8 cellular contexts compared by ENCODE assay signal in the genomic region with DNA sequence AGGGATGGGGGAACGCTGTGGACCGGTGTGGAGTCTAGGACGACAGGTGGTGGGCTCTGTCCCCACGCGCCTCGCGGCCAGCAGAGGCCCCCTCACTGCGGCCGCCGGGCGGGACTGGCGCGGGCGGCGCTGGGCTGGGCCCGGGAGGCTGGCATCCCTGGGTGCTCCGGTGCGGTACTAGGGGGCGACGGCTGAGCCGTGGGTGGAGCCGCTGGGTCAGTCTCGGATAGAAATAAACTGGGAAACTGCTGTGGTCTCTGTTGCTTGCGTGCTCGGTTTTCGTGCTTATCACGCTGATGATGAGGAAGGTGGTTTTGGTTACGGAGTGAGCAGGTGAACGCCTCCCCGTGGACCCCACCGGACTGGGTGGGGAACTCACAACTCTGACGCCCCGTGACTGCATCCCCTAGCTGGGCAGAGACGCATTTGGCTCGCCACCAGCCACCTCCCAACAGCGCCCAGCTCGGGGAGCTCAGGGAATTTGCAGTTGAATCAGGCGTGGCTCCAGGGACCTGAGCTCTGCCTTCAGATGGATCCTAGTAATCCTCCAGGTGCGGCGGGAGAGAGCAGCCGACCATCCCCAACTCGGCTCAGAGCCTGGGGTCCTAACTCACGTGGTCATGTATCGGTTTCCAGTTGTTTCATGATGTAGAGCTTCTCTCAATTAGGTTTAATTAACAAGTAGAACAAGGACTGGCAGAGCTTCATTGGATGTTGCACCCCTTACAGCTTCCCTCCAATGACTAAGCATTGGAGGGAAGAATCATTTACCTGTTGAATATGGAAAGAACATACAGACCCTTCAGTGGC. TPM values are rescaled to one million over a fixed set of nuclear protein-coding genes. Genes with fewer than 3 reads are reported as not detected.
DNase-seq lines count a peak whose midpoint lies in the region; ATAC-seq, FAIRE-seq and TF ChIP-seq lines count a peak whose summit lies in the region.

No MANE protein-coding gene starts in this region.

- 1% methylated on average over 44 of the region's 44 CpGs; no CpG with 5 or more reads in 1 of the 2 experiments for WGBS in H1 (ENCODE audit: extremely low coverage in 1 of 2, insufficient coverage in 1 of 2, insufficient read length in 1 of 2, insufficient replicate concordance in 2 of 2, low coverage in 1 of 2, low lambda C conversion rate in 2 of 2, missing lambda C conversion rate in 1 of 2), 2 experiments
- WGBS in mesodermal cell (ENCODE audit: insufficient coverage in 2 of 2), 2 experiments = 5 to 7% methylated on average over 39 to 42 of the region's 44 CpGs

- peaks cover 7% of the 10 kb centered on the region for H3K23me2 ChIP-seq in H1 (ENCODE audit: low read depth, low read length)

- H3K4me1 ChIP-seq in OCI-LY3 (ENCODE audit: low read length) (no peaks in the 10 kb centered on the region), H1 (replicated peaks in 1 of 4; ENCODE audit: control insufficient read depth in 3 of 4, insufficient read depth in 4 of 4, low read length in 3 of 4) (peaks cover 0 to 5% (median 1%) of the 10 kb centered on the region in 4 experiments; a peak in 4 of 7 replicates), mesodermal cell (ENCODE audit: control insufficient read depth, insufficient read depth, low read length, poor library complexity, severe bottlenecking) (peaks cover 15% of the 10 kb centered on the region), upper lobe of right lung (peaks cover 9% of the 10 kb centered on the region)

- H2AK5ac ChIP-seq in H1 (ENCODE audit: low read depth, low read length) = no peak overlapping the region

- H3K79me1 ChIP-seq in H1 (ENCODE audit: low read depth, low read length) = no peaks in the 10 kb centered on the region

- 0 out of 2 replicates have a peak overlapping the region, but pooled peaks have one; percentile 80 for H2BK20ac ChIP-seq in H1 (ENCODE audit: low read length)

- no peak overlapping the region for H3K23ac ChIP-seq in H1 (ENCODE audit: insufficient read length)

- H3K27ac ChIP-seq in OCI-LY3 (ENCODE audit: low read length) = no peak overlapping the region
- no peak overlapping the region for H3K27ac ChIP-seq in H1 (ENCODE audit: low read depth, low read length)
- H3K27ac ChIP-seq in mesodermal cell (ENCODE audit: low read depth, low read length, severe bottlenecking) = no peak overlapping the region
- H3K27ac ChIP-seq in upper lobe of right lung = no peak overlapping the region

- CTCF ChIA-PET in H1 (lab: Charles Lee; ENCODE audit: partially characterized antibody) = interaction anchor here (0.5 to 1.8 kb wide), 8 partner anchors 11 to 939 kb away, joined by 3 to 6 read pairs (median 3); partner anchors contain the start of gene DDR2

- DNase-seq in stimulated activated CD4-positive, alpha-beta T cell treated with anti-CD3 and anti-CD28 coated beads, Interleukin-15, amount 100 ng/mL, for 24 hours = peak; percentile 6
- DNase-seq in stimulated activated CD4-positive, alpha-beta T cell treated with anti-CD3 and anti-CD28 coated beads, Interleukin-2, amount 100 ng/mL, for 48 hours = no peak
- peak; percentile 44 to 78 for DNase-seq in H1 (ENCODE audit: low read depth in 1 of 2, low spot score in 2 of 2)
- DNase-seq in upper lobe of right lung = no peak
- DNase-seq in GF-D8 (lab: John Stamatoyannopoulos, UW) = no peak

- POLR2A ChIA-PET in H1 (lab: Charles Lee; ENCODE audit: partially characterized antibody) = no interaction called here

- no peak for TF ChIP-seq EP300 in H1 (IDR thresholded peaks at IDR 0.05; ENCODE audit: borderline replicate concordance in 1 of 2, low read depth in 2 of 2, low read length in 2 of 2)

- ATAC-seq in upper lobe of right lung (peak; percentile 59), GM21447 (IDR thresholded peaks at IDR 0.05; ENCODE audit: unreplicated experiment) (no peak)

- H2BK120ac ChIP-seq in H1 (replicated peaks; ENCODE audit: low read depth, low read length) = no peak overlapping the region

- no peaks in the 10 kb centered on the region for H3K36me3 ChIP-seq in OCI-LY3 (replicated peaks; ENCODE audit: low read depth, low read length)
- H3K36me3 ChIP-seq in H1 (ENCODE audit: control insufficient read depth in 2 of 4, insufficient read depth in 4 of 4, low read length in 3 of 4) = no peaks in the 10 kb centered on the region
- no peaks in the 10 kb centered on the region for H3K36me3 ChIP-seq in mesodermal cell (ENCODE audit: control insufficient read depth, insufficient read depth, low read length)
- no peaks in the 10 kb centered on the region for H3K36me3 ChIP-seq in upper lobe of right lung

- peak in 1 of 2 experiments; percentile 35; a peak in 2 of 4 replicates for TF ChIP-seq RAD21 in H1 (IDR thresholded peaks at IDR 0.05 in 1 of 2, conservative IDR thresholded peaks at IDR 0.05 in 1 of 2; ENCODE audit: low read depth in 2 of 2, low read length in 2 of 2)

- no peaks in the 10 kb centered on the region for H4K20me1 ChIP-seq in OCI-LY3 (ENCODE audit: insufficient read depth, low read length)
- no peaks in the 10 kb centered on the region for H4K20me1 ChIP-seq in H1 (replicated peaks in 1 of 2; ENCODE audit: control insufficient read depth in 1 of 2, insufficient read depth in 2 of 2, low read length in 2 of 2)

- TF ChIP-seq CTCF in OCI-LY3 (IDR thresholded peaks at IDR 0.05; ENCODE audit: low read depth, low read length) = no peak
- peak; percentile 44 to 52 (median 44); a peak in 3 of 4 replicates for TF ChIP-seq CTCF in H1 (IDR thresholded peaks at IDR 0.05; ENCODE audit: control extremely low read depth in 1 of 3, insufficient read depth in 1 of 3, low read depth in 1 of 3, low read length in 3 of 3)
- TF ChIP-seq CTCF in upper lobe of right lung (IDR thresholded peaks at IDR 0.05) = no peak

- H3K9me3 ChIP-seq in OCI-LY3 (ENCODE audit: insufficient read depth, low read length) = no peaks in the 10 kb centered on the region
- H3K9me3 ChIP-seq in H1 (ENCODE audit: insufficient read depth in 2 of 2, low read depth in 1 of 2, low read length in 1 of 2) = no peaks in the 10 kb centered on the region
- no peaks in the 10 kb centered on the region for H3K9me3 ChIP-seq in mesodermal cell (ENCODE audit: control insufficient read depth, low read length)
- no peaks in the 10 kb centered on the region for H3K9me3 ChIP-seq in upper lobe of right lung

- H3K79me2 ChIP-seq in OCI-LY3 (ENCODE audit: low read length) (no peaks in the 10 kb centered on the region), H1 (ENCODE audit: control insufficient read depth in 1 of 2, insufficient read depth in 2 of 2, low read length in 2 of 2) (no peaks in the 10 kb centered on the region)

- H3K27me3 ChIP-seq in OCI-LY3 (ENCODE audit: low read depth, low read length) (peaks cover 10% of the 10 kb centered on the region; the same call in 1 of the 2 replicates), H1 (replicated peaks in 1 of 4; ENCODE audit: control insufficient read depth in 3 of 4, extremely low read depth in 1 of 4, insufficient read depth in 3 of 4, low read length in 3 of 4) (no peaks in the 10 kb centered on the region), upper lobe of right lung (peaks cover 26% of the 10 kb centered on the region)

- H3K4me2 ChIP-seq in OCI-LY3 (ENCODE audit: low read length) (peak overlapping the region; percentile 64), H1 (ENCODE audit: insufficient read depth in 1 of 2, low read depth in 2 of 2, low read length in 2 of 2) (peak overlapping the region; percentile 64 to 75)

- FAIRE-seq in H1 (lab: Jason Lieb, UNC) = no peak

- no peak overlapping the region for H2BK5ac ChIP-seq in H1 (ENCODE audit: low read depth, low read length)

- no peak overlapping the region for H3K4ac ChIP-seq in H1 (replicated peaks; ENCODE audit: insufficient read length, low read depth, low read length)

- H3K4me3 ChIP-seq in OCI-LY3 (ENCODE audit: low read length) (peak overlapping the region; percentile 73), H1 (ENCODE audit: extremely low read depth in 1 of 4, insufficient read depth in 2 of 4, low read depth in 3 of 4, low read length in 4 of 4) (peak overlapping the region; percentile 56 to 75 (median 73)), mesodermal cell (ENCODE audit: extremely low read depth, insufficient read depth, low read length, poor library complexity, severe bottlenecking) (peak overlapping the region; percentile 24), upper lobe of right lung (peak overlapping the region; percentile 23)

- peak overlapping the region; percentile 86 for H3K18ac ChIP-seq in H1 (ENCODE audit: extremely low read depth, low read length)

- peak in 1 of 2 experiments; percentile 78; a peak in 2 of 3 replicates for TF ChIP-seq POLR2A in H1 (IDR thresholded peaks at IDR 0.05; ENCODE audit: control extremely low read depth in 1 of 2, low read depth in 2 of 2, low read length in 2 of 2)

- peak overlapping the region; percentile 76 for H4K5ac ChIP-seq in H1 (ENCODE audit: insufficient read length, low read depth, low read length)

- peak overlapping the region; percentile 83; the same call in 1 of the 2 replicates for H4K8ac ChIP-seq in H1 (ENCODE audit: extremely low read depth, insufficient read depth, low read length)

- peak overlapping the region; percentile 92; the same call in 1 of the 2 replicates for H2BK15ac ChIP-seq in H1 (ENCODE audit: low read length)

- 0 out of 2 replicates have a peak overlapping the region, but pooled peaks have one; percentile 31 for H2BK12ac ChIP-seq in H1 (ENCODE audit: low read depth, low read length)

- no peak overlapping the region for H3K14ac ChIP-seq in H1 (ENCODE audit: insufficient read length)

- intact Hi-C loops in upper lobe of right lung (cut with DNase I) = no loop called here

- H3K9ac ChIP-seq in OCI-LY3 (ENCODE audit: low read length) (peak overlapping the region; percentile 2; the same call in 1 of the 2 replicates), H1 (replicated peaks in 1 of 4; ENCODE audit: extremely low read depth in 1 of 4, low read depth in 3 of 4, low read length in 3 of 4) (peak overlapping the region in 3 of 4 experiments; percentile 45 to 54 (median 48); a peak in 5 of 7 replicates)

- H2AFZ ChIP-seq in OCI-LY3 (ENCODE audit: low read depth, low read length) = no peak overlapping the region
- H2AFZ ChIP-seq in H1 (ENCODE audit: low read length) = peak overlapping the region; percentile 98

- peak overlapping the region; percentile 89 for H4K91ac ChIP-seq in H1 (replicated peaks; ENCODE audit: insufficient read length, low read length)

- peak overlapping the region; percentile 44 for H3K56ac ChIP-seq in H1 (replicated peaks; ENCODE audit: insufficient read length, low read depth, low read length)

RNA-seq across cellular contexts. Expression of gene HSD17B7, which starts 32.1 kb away (rescaled TPM):
- total RNA-seq in H1 (2021; fragmentation: NEBNext Ultra II Directional; extraction: Animal tissue kit (Norgen Biotek cat#: 25700)) = 35.4 and 37.8 TPM in 2 replicates
- 23.5 and 31.0 TPM in 2 replicates for polyA plus RNA-seq in H1 (2011; rRNA removed)
- polyA plus RNA-seq in H1 (2011; cell fraction: cytosol; rRNA removed) = 41.4 TPM
- polyA plus RNA-seq in H1 (2011; cell fraction: nucleus; rRNA removed) = 68.5 TPM
- 36.4 to 48.5 TPM (median 38.4 TPM) in 4 replicates for polyA plus RNA-seq in H1 (2012, experiment 1 of 2)
- polyA plus RNA-seq in H1 (2012, experiment 2 of 2) = 14.9 TPM
- 54.5 TPM for polyA plus RNA-seq in H1 (2013, experiment 1 of 2)
- polyA plus RNA-seq in H1 (2013, experiment 2 of 2) = 57.8 TPM
- 43.4 and 48.2 TPM in 2 replicates for polyA minus RNA-seq in H1 (2011; rRNA and poly(A)+ RNA removed)
- polyA minus RNA-seq in H1 (2011; cell fraction: cytosol; rRNA and poly(A)+ RNA removed) = 20.4 TPM
- 67.4 TPM for polyA minus RNA-seq in H1 (2011; cell fraction: nucleus; rRNA and poly(A)+ RNA removed)
- 29.7 TPM for polyA plus RNA-seq in mesodermal cell (2013, experiment 1 of 2)
- polyA plus RNA-seq in mesodermal cell (2013, experiment 2 of 2) = 25.0 TPM
- 31.6 TPM for total RNA-seq in upper lobe of right lung

RNA-seq across cellular contexts. Expression of gene CCDC190, which starts 38.4 kb away (rescaled TPM):
- not detected in 2 replicates for total RNA-seq in H1 (2021; fragmentation: NEBNext Ultra II Directional; extraction: Animal tissue kit (Norgen Biotek cat#: 25700))
- polyA plus RNA-seq in H1 (2011; rRNA removed) = not detected in 2 replicates
- not detected for polyA plus RNA-seq in H1 (2011; cell fraction: cytosol; rRNA removed)
- not detected for polyA plus RNA-seq in H1 (2011; cell fraction: nucleus; rRNA removed)
- not detected in 4 replicates for polyA plus RNA-seq in H1 (2012, experiment 1 of 2)
- polyA plus RNA-seq in H1 (2012, experiment 2 of 2) = not detected
- not detected for polyA plus RNA-seq in H1 (2013, experiment 1 of 2)
- not detected for polyA plus RNA-seq in H1 (2013, experiment 2 of 2)
- polyA minus RNA-seq in H1 (2011; rRNA and poly(A)+ RNA removed) = not detected in 2 replicates
- not detected for polyA minus RNA-seq in H1 (2011; cell fraction: cytosol; rRNA and poly(A)+ RNA removed)
- not detected for polyA minus RNA-seq in H1 (2011; cell fraction: nucleus; rRNA and poly(A)+ RNA removed)
- polyA plus RNA-seq in mesodermal cell (2013, experiment 1 of 2) = not detected
- not detected for polyA plus RNA-seq in mesodermal cell (2013, experiment 2 of 2)
- total RNA-seq in upper lobe of right lung = not detected

Comparison
In these comparisons a context has a peak if more than half of its experiments do, and no peak if none do; other contexts are left out.
1. DNase-seq: peak in stimulated activated CD4-positive, alpha-beta T cell treated with anti-CD3 and anti-CD28 coated beads, Interleukin-15, amount 100 ng/mL, for 24 hours (single experiment) and H1 (2 of 2); none in stimulated activated CD4-positive, alpha-beta T cell treated with anti-CD3 and anti-CD28 coated beads, Interleukin-2, amount 100 ng/mL, for 48 hours (0 of 2), upper lobe of right lung (single experiment) and GF-D8 (single experiment).
2. H3K4me3 ChIP-seq: peak in every context shown above with its lines; median percentile 73 in OCI-LY3; 73 in H1; 24 in mesodermal cell; 23 in upper lobe of right lung.
3. CTCF ChIP-seq: peak in H1 (3 of 3); none in OCI-LY3 (single experiment) and upper lobe of right lung (single experiment).